Comparison of ENCODE assay signal across 10 cellular contexts in genomic region chr6:106448000-106448426, GRCh38.
DNase-seq lines count a peak whose midpoint lies in the region; FAIRE-seq and TF ChIP-seq lines count a peak whose summit lies in the region.
"Had no signal": no experiment of that assay in that cellular context is flagged by ENCODE, and none has a peak within 500 bp of the region (broad histone marks: within the 10 kb centered on the region; RNA-seq: fewer than 3 reads in every experiment).

No MANE protein-coding gene starts in this region.

- in situ Hi-C loops in KBM-7 (cut with MboI; ENCODE audit: low pct_unique_long_range_greater_than_20kb, low sequenced_read_pairs) = loop anchor here (10.0 to 25.0 kb wide), 2 partner anchors 117 to 539 kb away; no protein-coding TSS in a partner anchor

- peak; percentile 10 for TF ChIP-seq CTCF in neutrophil (IDR thresholded peaks at IDR 0.05)
- TF ChIP-seq CTCF in osteocyte (IDR thresholded peaks at IDR 0.05) = no peak

- no peaks in the 10 kb centered on the region for H3K36me3 Mint-ChIP-seq in osteocyte (ENCODE audit: unreplicated experiment)
- H3K36me3 Mint-ChIP-seq: brain had no signal

- POLR2A ChIA-PET in HEK293T (lab: Yijun Ruan, JAX) = no interaction called here

- peaks cover 6% of the 10 kb centered on the region for H3K27me3 ChIP-seq in neutrophil

- peaks cover 2% of the 10 kb centered on the region for H3K4me1 Mint-ChIP-seq in osteocyte (ENCODE audit: unreplicated experiment)

- H3K4me3 ChIP-seq in neutrophil (ENCODE audit: low read depth in 1 of 2, low read length in 1 of 2) = peak overlapping the region; percentile 49 to 56

- H3K27me3 Mint-ChIP-seq in osteocyte (ENCODE audit: unreplicated experiment) = peaks cover 18% of the 10 kb centered on the region

- H3K4me1 ChIP-seq in neutrophil (ENCODE audit: control insufficient read depth in 1 of 2, insufficient read depth in 1 of 2, low read depth in 1 of 2, low read length in 1 of 2) = peaks cover 48 to 50% of the 10 kb centered on the region in 2 experiments

- no peaks in the 10 kb centered on the region for H3K9me3 ChIP-seq in neutrophil

- CTCF ChIA-PET in HEK293T (lab: Yijun Ruan, JAX) = interaction anchor here (0.5 to 2.5 kb wide), 3 partner anchors 118 to 175 kb away, joined by 3 to 13 read pairs (median 4); no protein-coding TSS in a partner anchor

- H3K4me3 Mint-ChIP-seq in osteocyte (ENCODE audit: unreplicated experiment) = no peak overlapping the region
- H3K4me3 Mint-ChIP-seq: brain had no signal

- FAIRE-seq in GM18507 (lab: Jason Lieb, UNC) = peak; percentile 82

- peak overlapping the region; percentile 96 for H3K27ac ChIP-seq in neutrophil

- H3K36me3 ChIP-seq in neutrophil = no peaks in the 10 kb centered on the region

- H3K9me3 Mint-ChIP-seq in osteocyte (ENCODE audit: unreplicated experiment) = no peaks in the 10 kb centered on the region

- DNase-seq in GM18507 (ENCODE audit: extremely low spot score, insufficient read length, low read depth) = no peak
- DNase-seq in KBM-7 = peak; percentile 80
- peak; percentile 2 for DNase-seq in activated T-helper 1 cell treated with Interleukin-2 at 50 U/mL for 16 hours (ENCODE audit: low read depth)
- no peak for DNase-seq in osteocyte (ENCODE audit: extremely low spot score, unreplicated experiment)
- DNase-seq in HEK293T (ENCODE audit: extremely low spot score) = no peak
- no peak for DNase-seq in activated CD4-positive, CD25-positive, alpha-beta regulatory T cell treated with anti-CD3 and anti-CD28 coated beads, Interleukin-2, amount 50 U/mL, for 72 hours
- DNase-seq in 8988T = no peak
- DNase-seq: NCI-H748 treated with DMSO at 0.1 percent for 48 hours had no signal

- no peak overlapping the region for H3K27ac Mint-ChIP-seq in osteocyte (ENCODE audit: unreplicated experiment)
- H3K27ac Mint-ChIP-seq: brain had no signal

TF ChIP-seq in HEK293T, 16 proteins besides CTCF, POLR2A, EP300 and RAD21:
- no peak for TF ChIP-seq NFRKB (IDR thresholded peaks at IDR 0.05)
- no peak for TF ChIP-seq BHLHE40 (IDR thresholded peaks at IDR 0.05; ENCODE audit: borderline replicate concordance)
- TF ChIP-seq ARNT (IDR thresholded peaks at IDR 0.05) = no peak
- no peak for TF ChIP-seq CTBP1 (IDR thresholded peaks at IDR 0.05; ENCODE audit: borderline replicate concordance)
- no peak for TF ChIP-seq LEF1 (IDR thresholded peaks at IDR 0.05; ENCODE audit: borderline replicate concordance)
- no peak for TF ChIP-seq FOXA1 (IDR thresholded peaks at IDR 0.05)
TF ChIP-seq in HEK293T: peak in this region for 0.

Comparison
In these comparisons a context has a peak if more than half of its experiments do, and no peak if none do; other contexts are left out.
1. DNase-seq: peak in KBM-7 (single experiment) and activated T-helper 1 cell treated with Interleukin-2 at 50 U/mL for 16 hours (single experiment); none in GM18507 (single experiment), osteocyte (single experiment), HEK293T (single experiment), activated CD4-positive, CD25-positive, alpha-beta regulatory T cell treated with anti-CD3 and anti-CD28 coated beads, Interleukin-2, amount 50 U/mL, for 72 hours (single experiment) and 8988T (single experiment).